ENCODE assay signal across 12 cellular contexts in the genomic region with DNA sequence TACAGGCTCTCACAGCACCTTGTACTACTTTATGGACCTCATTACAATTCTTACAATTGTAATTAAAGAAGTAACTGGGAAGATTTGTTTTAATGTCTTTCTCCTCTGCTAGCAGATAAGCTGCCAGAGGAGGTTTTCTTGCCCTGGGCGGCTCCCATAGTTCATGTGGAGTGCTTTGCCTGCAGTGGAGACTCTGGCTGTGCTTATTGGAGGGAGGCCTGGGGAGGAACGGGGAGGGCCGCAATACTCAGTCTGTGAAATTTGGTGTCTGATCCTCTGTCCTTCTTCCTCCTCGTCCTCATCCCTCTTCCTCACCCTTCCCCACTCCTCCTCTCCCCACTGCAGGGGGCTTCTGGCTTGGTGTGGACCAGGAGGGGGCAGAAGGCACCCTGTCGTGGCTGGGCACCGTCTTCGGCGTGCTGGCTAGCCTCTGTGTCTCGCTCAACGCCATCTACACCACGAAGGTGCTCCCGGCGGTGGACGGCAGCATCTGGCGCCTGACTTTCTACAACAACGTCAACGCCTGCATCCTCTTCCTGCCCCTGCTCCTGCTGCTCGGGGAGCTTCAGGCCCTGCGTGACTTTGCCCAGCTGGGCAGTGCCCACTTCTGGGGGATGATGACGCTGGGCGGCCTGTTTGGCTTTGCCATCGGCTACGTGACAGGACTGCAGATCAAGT.
"Had no signal": no experiment of that assay in that cellular context is flagged by ENCODE, and none has a peak within 500 bp of the region (broad histone marks: within the 10 kb centered on the region; RNA-seq: fewer than 3 reads in every experiment).

No MANE protein-coding gene starts in this region.

- H3K9me3 Mint-ChIP-seq: activated CD4-positive, alpha-beta memory T cell treated with anti-CD3 and anti-CD28 coated beads for 36 hours; activated naive CD4-positive, alpha-beta T cell treated with anti-CD3 and anti-CD28 coated beads, Interleukin-2, amount 10 ng/mL, durations not matched to agents 7 days and 5 days; naive thymus-derived CD8-positive, alpha-beta T cell; stimulated activated naive CD8-positive, alpha-beta T cell treated with anti-CD3 and anti-CD28 coated beads, Interleukin-15, Interleukin-2, amounts not matched to agents 100 ng/mL and 50 ng/mL, for 24 hours had no signal

- H3K4me3 ChIP-seq: mucosa of descending colon, psoas muscle, testis had no signal

- H3K27me3 ChIP-seq: testis had no signal

- H3K27ac Mint-ChIP-seq: activated naive CD4-positive, alpha-beta T cell treated with anti-CD3 and anti-CD28 coated beads, Interleukin-2, amount 10 ng/mL, durations not matched to agents 7 days and 5 days had no signal

- DNase-seq: activated CD4-positive, alpha-beta memory T cell treated with anti-CD3 and anti-CD28 coated beads for 36 hours; activated CD8-positive, alpha-beta memory T cell treated with anti-CD3 and anti-CD28 coated beads, Interleukin-2, amount 50 U/mL, for 4 hours; activated naive CD4-positive, alpha-beta T cell treated with anti-CD3 and anti-CD28 coated beads, Interleukin-2, amount 10 ng/mL, durations not matched to agents 7 days and 5 days; mucosa of descending colon; naive thymus-derived CD8-positive, alpha-beta T cell; occipital lobe; psoas muscle; stimulated activated CD4-positive, alpha-beta T cell treated with anti-CD3 and anti-CD28 coated beads, Interleukin-12 subunit alpha, Interleukin-12 subunit beta, amount 100 ng/mL, for 4 hours; testis had no signal

- H3K27ac ChIP-seq: psoas muscle, testis had no signal

- H3K27me3 Mint-ChIP-seq: activated CD4-positive, alpha-beta memory T cell treated with anti-CD3 and anti-CD28 coated beads for 36 hours; activated naive CD4-positive, alpha-beta T cell treated with anti-CD3 and anti-CD28 coated beads, Interleukin-2, amount 10 ng/mL, durations not matched to agents 7 days and 5 days; naive thymus-derived CD8-positive, alpha-beta T cell; stimulated activated naive CD8-positive, alpha-beta T cell treated with anti-CD3 and anti-CD28 coated beads, Interleukin-15, Interleukin-2, amounts not matched to agents 100 ng/mL and 50 ng/mL, for 24 hours had no signal

- H3K9me3 ChIP-seq: mucosa of descending colon, psoas muscle, testis had no signal

- ATAC-seq: activated CD4-positive, CD25-positive, alpha-beta regulatory T cell treated with anti-CD3 and anti-CD28 coated beads, Interleukin-2, amount 50 U/mL, for 24 hours; mucosa of descending colon; naive thymus-derived CD8-positive, alpha-beta T cell; psoas muscle; SK-N-SH treated with all-trans-retinoic acid at 6 μM for 48 hours had no signal

- H3K4me3 Mint-ChIP-seq: activated CD4-positive, alpha-beta memory T cell treated with anti-CD3 and anti-CD28 coated beads for 36 hours; activated naive CD4-positive, alpha-beta T cell treated with anti-CD3 and anti-CD28 coated beads, Interleukin-2, amount 10 ng/mL, durations not matched to agents 7 days and 5 days; stimulated activated naive CD8-positive, alpha-beta T cell treated with anti-CD3 and anti-CD28 coated beads, Interleukin-15, Interleukin-2, amounts not matched to agents 100 ng/mL and 50 ng/mL, for 24 hours had no signal
